Comparison of ENCODE assay signal across 1 cellular context in genomic region chr6:36605102-36605501, GRCh38.
A peak's percentile ranks its signal among the peaks of the same experiment; 100 is the strongest.
TF ChIP-seq lines count a peak whose summit lies in the region.

No MANE protein-coding gene starts in this region.

TF ChIP-seq in H1, 55 proteins besides CTCF, POLR2A, EP300 and RAD21:
- TF ChIP-seq POLR2AphosphoS5 (IDR thresholded peaks at IDR 0.05; ENCODE audit: low read depth, low read length) (peak; percentile 76), SP4 (IDR thresholded peaks at IDR 0.05; ENCODE audit: low read length) (no peak), NRF1 (IDR thresholded peaks at IDR 0.05; ENCODE audit: low read depth, low read length) (no peak), CTBP2 (IDR thresholded peaks at IDR 0.05; ENCODE audit: borderline replicate concordance, insufficient read depth, insufficient read length, low read length) (no peak)
